ENCODE assay signal across 4 cellular contexts in genomic region chr4:140444347-140444746, GRCh38. TPM values are rescaled to one million over a fixed set of nuclear protein-coding genes. Genes with fewer than 3 reads are reported as not detected.
"Had no signal": no experiment of that assay in that cellular context is flagged by ENCODE, and none has a peak within 500 bp of the region (broad histone marks: within the 10 kb centered on the region; RNA-seq: fewer than 3 reads in every experiment).

No MANE protein-coding gene starts in this region.

RNA-seq across cellular contexts. Expression of gene CLGN, which starts 16.9 kb away (rescaled TPM):
- total RNA-seq: LHCN-M2 had no signal

RNA-seq across cellular contexts. Expression of gene MGAT4D, which starts 53.7 kb away (rescaled TPM):
- total RNA-seq: LHCN-M2, M059J, MCF 10A, NCI-H460 had no signal
